8 cellular contexts compared by ENCODE assay signal in the genomic region with DNA sequence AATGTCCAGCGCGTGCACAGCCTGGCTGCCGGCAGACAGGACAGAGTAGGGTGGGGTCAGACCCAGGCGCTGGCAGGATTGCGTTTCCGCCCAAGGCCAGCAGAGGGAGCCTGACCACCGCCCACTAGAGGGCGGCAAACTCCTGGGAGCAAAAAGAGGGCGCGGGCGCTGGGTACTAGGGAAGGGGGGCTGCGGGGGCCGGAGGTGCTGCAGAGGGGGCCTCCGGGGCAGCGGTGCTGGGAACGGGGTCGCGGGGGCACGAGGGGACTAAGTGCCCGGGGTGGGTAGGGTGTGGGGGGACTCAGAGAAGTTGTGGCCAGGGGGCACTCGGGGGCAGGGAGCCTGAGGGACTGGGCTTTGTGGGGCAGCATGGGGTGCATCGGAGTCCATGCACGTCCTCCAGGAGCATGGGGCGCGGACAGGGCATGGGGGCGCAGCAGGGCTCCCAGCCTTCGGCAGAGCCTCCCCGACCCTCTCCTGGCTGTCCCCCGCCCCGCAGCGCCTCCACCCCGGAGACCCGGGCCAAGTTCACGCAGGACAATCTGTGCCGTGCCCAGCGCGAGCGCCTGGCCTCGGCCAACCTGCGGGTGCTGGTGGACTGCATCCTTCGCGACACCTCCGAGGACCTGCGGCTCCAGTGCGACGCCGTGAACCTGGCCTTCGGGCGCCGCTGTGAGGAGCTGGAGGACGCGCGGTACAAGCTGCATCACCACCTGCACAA. TPM values are rescaled to one million over a fixed set of nuclear protein-coding genes. Genes with fewer than 3 reads are reported as not detected.
DNase-seq lines count a peak whose midpoint lies in the region; ATAC-seq, FAIRE-seq and TF ChIP-seq lines count a peak whose summit lies in the region.

No MANE protein-coding gene starts in this region.

- H3K9me3 Mint-ChIP-seq in T-cell = no peaks in the 10 kb centered on the region

- peaks cover 7% of the 10 kb centered on the region; the same call in 1 of the 2 replicates for H3K9me3 ChIP-seq in HUES64 (ENCODE audit: insufficient read depth, low read depth, low read length)
- no peaks in the 10 kb centered on the region for H3K9me3 ChIP-seq in ascending aorta
- H3K9me3 ChIP-seq in keratinocyte (ENCODE audit: control insufficient read depth, low read depth, low read length) = no peaks in the 10 kb centered on the region

- no peak overlapping the region for H3K27ac ChIP-seq in HUES64 (ENCODE audit: low read depth, low read length)
- H3K27ac ChIP-seq in ascending aorta = no peak overlapping the region
- H3K27ac ChIP-seq in keratinocyte (ENCODE audit: control insufficient read depth, insufficient read depth, low read length) = no peak overlapping the region

- no peak for FAIRE-seq in keratinocyte (lab: Jason Lieb, UNC)

- no peaks in the 10 kb centered on the region for H3K79me2 ChIP-seq in keratinocyte (ENCODE audit: control insufficient read depth, insufficient read depth, low read length)

- H2AFZ ChIP-seq in keratinocyte (ENCODE audit: control insufficient read depth, low read length) = no peak overlapping the region

- no peaks in the 10 kb centered on the region; the same call in 1 of the 2 replicates for H3K27me3 ChIP-seq in GM06990 (replicated peaks; ENCODE audit: control insufficient read depth, insufficient read depth, low read length)
- peaks cover 39% of the 10 kb centered on the region for H3K27me3 ChIP-seq in HUES64 (ENCODE audit: insufficient read depth, low read length)
- H3K27me3 ChIP-seq in ascending aorta = no peaks in the 10 kb centered on the region
- peaks cover 10% of the 10 kb centered on the region for H3K27me3 ChIP-seq in keratinocyte (ENCODE audit: control insufficient read depth, extremely low read depth, insufficient read depth, low read length)

- H3K9me1 ChIP-seq in keratinocyte (ENCODE audit: control insufficient read depth, extremely low read depth, insufficient read depth, low read length) = no peaks in the 10 kb centered on the region

- no peak overlapping the region for H3K4me3 Mint-ChIP-seq in T-cell

- no peak overlapping the region for H3K27ac Mint-ChIP-seq in T-cell

- H4K20me1 ChIP-seq in keratinocyte (ENCODE audit: control insufficient read depth, extremely low read depth, insufficient read depth, low read length) = no peaks in the 10 kb centered on the region

- ATAC-seq in GM21529 (IDR thresholded peaks at IDR 0.05; ENCODE audit: unreplicated experiment) (peak; percentile 86), T-cell (replicated peaks in 1 of 4) (peak; percentile 59 to 79 (median 68))

- H3K36me3 ChIP-seq in GM06990 (ENCODE audit: control insufficient read depth, insufficient read depth, low read length) (no peaks in the 10 kb centered on the region), HUES64 (ENCODE audit: insufficient read depth, low read length) (no peaks in the 10 kb centered on the region), ascending aorta (no peaks in the 10 kb centered on the region), keratinocyte (ENCODE audit: control insufficient read depth in 2 of 2, extremely low read depth in 1 of 2, insufficient read depth in 2 of 2, low read length in 2 of 2) (no peaks in the 10 kb centered on the region)

- peaks cover 11 to 12% of the 10 kb centered on the region in 2 donors for H3K27me3 Mint-ChIP-seq in T-cell

- no peak overlapping the region for H3K4me2 ChIP-seq in keratinocyte (ENCODE audit: control insufficient read depth, extremely low read depth, insufficient read depth, low read depth, low read length)

- POLR2A ChIA-PET in T-cell (lab: Charles Lee) = no interaction called here

- TF ChIP-seq CTCF in GM06990 (IDR thresholded peaks at IDR 0.05; ENCODE audit: insufficient read depth, low read length, poor library complexity, severe bottlenecking) = peak; percentile 100
- TF ChIP-seq CTCF in ascending aorta (IDR thresholded peaks at IDR 0.05) = peak in 2 of 3 experiments; percentile 20 to 43
- peak; percentile 59 to 98 (median 75) for TF ChIP-seq CTCF in keratinocyte (optimal IDR thresholded peaks at IDR 0.05 in 1 of 3, IDR thresholded peaks at IDR 0.05 in 1 of 3, conservative IDR thresholded peaks at IDR 0.05 in 1 of 3; ENCODE audit: extremely low read depth in 1 of 3, insufficient read depth in 2 of 3, low read length in 3 of 3)

- H3K4me3 ChIP-seq in GM06990 (replicated peaks; ENCODE audit: low read depth, low read length) (no peak overlapping the region; the same call in 1 of the 2 replicates), HUES64 (ENCODE audit: low read length) (peak overlapping the region; percentile 23; the same call in 1 of the 2 replicates), ascending aorta (no peak overlapping the region), keratinocyte (ENCODE audit: control insufficient read depth in 2 of 3, extremely low read depth in 1 of 3, insufficient read depth in 2 of 3, low read depth in 1 of 3, low read length in 3 of 3) (no peak overlapping the region)

- WGBS in HUES64 = 73% methylated on average over 53 of the region's 53 CpGs

- intact Hi-C loops in ascending aorta (cut with DNase I) = no loop called here

- H3K4me1 Mint-ChIP-seq in T-cell = no peaks in the 10 kb centered on the region

- H3K36me3 Mint-ChIP-seq in T-cell = no peaks in the 10 kb centered on the region

- CTCF ChIA-PET in T-cell (lab: Charles Lee) = no interaction called here

- DNase-seq in GM06990 (ENCODE audit: extremely low read depth, insufficient read length) (peak; percentile 56), T-cell (peak in 27 of 34 experiments; percentile 18 to 64 (median 40)), ascending aorta (ENCODE audit: low spot score in 2 of 2) (no peak), keratinocyte (ENCODE audit: low read depth, low spot score) (no peak), NCI-H510A (lab: John Stamatoyannopoulos, UW) (no peak)
- peak; percentile 42 for DNase-seq in stimulated activated CD8-positive, alpha-beta memory T cell treated with anti-CD3 and anti-CD28 coated beads, Interleukin-15, amount 100 ng/mL, for 24 hours (ENCODE audit: low read depth)

- dilution Hi-C loops in keratinocyte (cut with MboI; ENCODE audit: extremely low pct_ligation_motif_present, low sequenced_read_pairs) = no loop called here

- no peaks in the 10 kb centered on the region for H3K4me1 ChIP-seq in HUES64 (ENCODE audit: insufficient read depth, low read length)
- no peaks in the 10 kb centered on the region for H3K4me1 ChIP-seq in ascending aorta
- no peaks in the 10 kb centered on the region for H3K4me1 ChIP-seq in keratinocyte (ENCODE audit: control insufficient read depth, extremely low read depth, insufficient read depth, low read length)

- H3K9ac ChIP-seq in HUES64 (ENCODE audit: low read depth, low read length) (no peak overlapping the region), keratinocyte (ENCODE audit: control insufficient read depth, extremely low read depth, insufficient read depth, low read length) (no peak overlapping the region)

RNA-seq across cellular contexts. Expression of a gene that starts 3.2 kb away (rescaled TPM):
- polyA plus RNA-seq in HUES64 (2013, experiment 1 of 2) = not detected
- not detected for polyA plus RNA-seq in HUES64 (2013, experiment 2 of 2)
- total RNA-seq in T-cell = not detected
- not detected for total RNA-seq in ascending aorta
- polyA plus RNA-seq in keratinocyte = not detected in 3 replicates
- not detected for polyA plus RNA-seq in keratinocyte (2011; ENCODE audit: low read depth)
- not detected in 2 replicates for polyA plus RNA-seq in keratinocyte (2011; cell fraction: cytosol; rRNA removed)
- not detected in 2 replicates for polyA plus RNA-seq in keratinocyte (2011; cell fraction: nucleus; rRNA removed)
- not detected in 2 replicates for polyA plus RNA-seq in keratinocyte (2012; ENCODE audit: low replicate concordance)
- not detected in 3 replicates for polyA minus RNA-seq in keratinocyte
- not detected for polyA minus RNA-seq in keratinocyte (2011; cell fraction: cytosol; rRNA and poly(A)+ RNA removed)
- polyA minus RNA-seq in keratinocyte (2011; cell fraction: nucleus; rRNA and poly(A)+ RNA removed) = not detected in 2 replicates

Comparison
In these comparisons a context has a peak if more than half of its experiments do, and no peak if none do; other contexts are left out.
1. DNase-seq: peak in GM06990 (single experiment), T-cell (27 of 34) and stimulated activated CD8-positive, alpha-beta memory T cell treated with anti-CD3 and anti-CD28 coated beads, Interleukin-15, amount 100 ng/mL, for 24 hours (single experiment); none in ascending aorta (0 of 2), keratinocyte (single experiment) and NCI-H510A (single experiment).
2. CTCF ChIP-seq: peak in every context shown above with its lines; median percentile 100 in GM06990; 75 in keratinocyte; 32 in ascending aorta.